Comparison of ENCODE assay signal across 18 cellular contexts in genomic region chr20:46647469-46647868, GRCh38.
DNase-seq lines count a peak whose midpoint lies in the region.
"Had no signal": no experiment of that assay in that cellular context is flagged by ENCODE, and none has a peak within 500 bp of the region (broad histone marks: within the 10 kb centered on the region; RNA-seq: fewer than 3 reads in every experiment).

No MANE protein-coding gene starts in this region.

- H3K27ac ChIP-seq in cingulate gyrus (ENCODE audit: low read depth, low read length): peak overlapping the region; percentile 76
- H3K27ac ChIP-seq: BLaER1 treated with 17β-estradiol and CSF1 and Interleukin-3, amounts not matched to agents 10 nM and 100 nM; KMS-11; Peyer's patch had no signal

- DNase-seq in NCI-H524 (lab: John Stamatoyannopoulos, UW) (peak; percentile 49 to 86), medulla oblongata (ENCODE audit: extremely low spot score) (peak; percentile 67), putamen (ENCODE audit: low spot score) (peak; percentile 50), GF-D8 (lab: John Stamatoyannopoulos, UW) (no peak), NCI-H1930 (lab: John Stamatoyannopoulos, UW) (no peak), OCI-M1 (lab: John Stamatoyannopoulos, UW) (no peak)
- DNase-seq in stimulated activated CD4-positive, alpha-beta T cell treated with anti-CD3 and anti-CD28 coated beads, Interleukin-1b, Interleukin-23, amount 100 ng/mL, for 48 hours: no peak
- DNase-seq: DMS79 treated with DMSO at 0.1 percent for 48 hours, H7, HFFc6, NCI-H1417 treated with DMSO at 0.1 percent for 48 hours, NCI-H187 treated with DMSO at 0.1 percent for 48 hours, NCI-H226, NCI-H526, Peyer's patch had no signal

Comparison
In these comparisons a context has a peak if more than half of its experiments do, and no peak if none do; other contexts are left out.
1. DNase-seq: peak in NCI-H524 (2 of 2), medulla oblongata (single experiment) and putamen (single experiment); none in GF-D8 (single experiment), NCI-H1930 (0 of 2), OCI-M1 (single experiment) and stimulated activated CD4-positive, alpha-beta T cell treated with anti-CD3 and anti-CD28 coated beads, Interleukin-1b, Interleukin-23, amount 100 ng/mL, for 48 hours (single experiment).